In the genomic region with DNA sequence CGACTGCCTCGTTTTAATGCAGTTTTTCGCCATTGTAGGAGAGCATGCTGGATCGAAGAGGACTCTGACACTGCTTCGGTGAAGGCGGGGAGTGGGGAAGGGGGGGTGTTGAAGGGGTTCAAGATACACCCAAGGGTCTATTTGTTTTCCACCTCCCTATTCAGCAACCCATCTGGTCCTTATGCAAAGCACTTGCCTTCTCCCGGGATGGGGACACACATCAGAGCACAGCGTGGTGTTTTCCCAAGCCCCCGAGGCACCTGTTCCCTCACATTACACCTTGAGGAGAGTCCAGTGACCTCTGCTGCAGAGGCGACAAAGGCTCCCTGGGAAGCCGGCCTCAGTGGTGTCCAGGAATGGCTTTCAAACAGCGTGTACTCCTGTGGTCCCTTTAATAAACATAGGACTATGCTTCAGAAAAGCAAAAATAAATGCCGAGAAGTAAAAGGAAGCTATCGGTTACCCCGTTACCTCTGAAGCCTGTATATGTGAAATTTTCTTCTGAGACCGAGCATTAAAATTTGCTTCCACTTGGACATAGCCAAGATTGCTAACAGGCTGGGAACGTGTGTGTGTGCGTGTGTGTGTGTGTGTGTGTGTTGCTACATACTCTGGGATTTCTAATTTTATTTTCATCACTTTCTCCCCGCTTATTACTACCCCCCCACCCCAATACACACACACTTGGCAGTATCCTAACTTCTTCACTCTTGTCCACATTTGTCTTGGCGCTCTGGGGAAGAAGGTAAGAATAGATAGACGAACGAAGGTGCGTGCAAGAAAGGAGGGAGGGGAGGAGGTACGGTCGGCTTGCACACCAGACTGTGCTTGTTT, we compare ENCODE assay signal across 8 cellular contexts.
DNase-seq lines count a peak whose midpoint lies in the region; ATAC-seq lines count a peak whose summit lies in the region.

No MANE protein-coding gene starts in this region.

- peak overlapping the region; percentile 71 for H3K4me3 Mint-ChIP-seq in activated T-cell treated with anti-CD3 and anti-CD28 coated beads, Interleukin-2, amount 50 U/mL, for 24 hours

- H3K4me1 Mint-ChIP-seq in activated T-cell treated with anti-CD3 and anti-CD28 coated beads, Interleukin-2, amount 50 U/mL, for 24 hours (ENCODE audit: low read depth): peaks cover 21% of the 10 kb centered on the region

- no peaks in the 10 kb centered on the region for H3K9me3 Mint-ChIP-seq in activated T-cell treated with anti-CD3 and anti-CD28 coated beads, Interleukin-2, amount 50 U/mL, for 24 hours

- H3K36me3 ChIP-seq in effector memory CD4-positive, alpha-beta T cell (ENCODE audit: control insufficient read depth, insufficient read depth, low read length): no peaks in the 10 kb centered on the region
- H3K36me3 ChIP-seq in muscle layer of colon (ENCODE audit: insufficient read depth, low read length): no peaks in the 10 kb centered on the region

- DNase-seq in activated T-cell treated with anti-CD3 and anti-CD28 coated beads, Interleukin-2, amount 50 U/mL, for 24 hours: no peak
- no peak for DNase-seq in activated T-cell treated with anti-CD3 and anti-CD28 coated beads for 4 hours
- DNase-seq in RPMI8226: peak; percentile 7
- DNase-seq in effector memory CD4-positive, alpha-beta T cell: no peak
- no peak for DNase-seq in iPS-NIHi7 (ENCODE audit: extremely low spot score)

- H3K36me3 Mint-ChIP-seq in activated T-cell treated with anti-CD3 and anti-CD28 coated beads, Interleukin-2, amount 50 U/mL, for 24 hours (ENCODE audit: low read depth): peaks cover 1% of the 10 kb centered on the region

- no peaks in the 10 kb centered on the region for H3K9me3 ChIP-seq in effector memory CD4-positive, alpha-beta T cell (ENCODE audit: control insufficient read depth, low read length)
- H3K9me3 ChIP-seq in muscle layer of colon (ENCODE audit: low read length): no peaks in the 10 kb centered on the region

- H3K4me1 ChIP-seq in effector memory CD4-positive, alpha-beta T cell (ENCODE audit: control insufficient read depth, insufficient read depth, low read length, poor library complexity, severe bottlenecking): peaks cover 15% of the 10 kb centered on the region
- H3K4me1 ChIP-seq in muscle layer of colon (ENCODE audit: insufficient read depth, low read length): peaks cover 10% of the 10 kb centered on the region

- no peaks in the 10 kb centered on the region for H3K27me3 ChIP-seq in effector memory CD4-positive, alpha-beta T cell (replicated peaks; ENCODE audit: control insufficient read depth, insufficient read depth, low read length, poor library complexity, severe bottlenecking)
- no peaks in the 10 kb centered on the region for H3K27me3 ChIP-seq in muscle layer of colon (ENCODE audit: control insufficient read depth in 1 of 2, insufficient read depth in 2 of 2, low read length in 2 of 2)

- H3K4me3 ChIP-seq in effector memory CD4-positive, alpha-beta T cell (ENCODE audit: insufficient read depth, low read depth, low read length, poor library complexity, severe bottlenecking): peak overlapping the region; percentile 80
- peak overlapping the region; percentile 68 to 70 for H3K4me3 ChIP-seq in muscle layer of colon (ENCODE audit: low read depth in 1 of 2, low read length in 2 of 2)

- H3K27ac ChIP-seq in effector memory CD4-positive, alpha-beta T cell (ENCODE audit: insufficient read depth, low read length, poor library complexity, severe bottlenecking): no peak overlapping the region
- H3K27ac ChIP-seq in muscle layer of colon (ENCODE audit: low read depth, low read length): peak overlapping the region; percentile 94

- ATAC-seq in GM21423 (IDR thresholded peaks at IDR 0.05; ENCODE audit: unreplicated experiment) (no peak), GM21576 (IDR thresholded peaks at IDR 0.05; ENCODE audit: unreplicated experiment) (no peak)

- no peaks in the 10 kb centered on the region for H3K27me3 Mint-ChIP-seq in activated T-cell treated with anti-CD3 and anti-CD28 coated beads, Interleukin-2, amount 50 U/mL, for 24 hours

- H3K27ac Mint-ChIP-seq in activated T-cell treated with anti-CD3 and anti-CD28 coated beads, Interleukin-2, amount 50 U/mL, for 24 hours: peak overlapping the region; percentile 76

- H3K9ac ChIP-seq in muscle layer of colon (ENCODE audit: low read length): peak overlapping the region; percentile 68
